Comparison of ENCODE assay signal across 16 cellular contexts in the genomic region with DNA sequence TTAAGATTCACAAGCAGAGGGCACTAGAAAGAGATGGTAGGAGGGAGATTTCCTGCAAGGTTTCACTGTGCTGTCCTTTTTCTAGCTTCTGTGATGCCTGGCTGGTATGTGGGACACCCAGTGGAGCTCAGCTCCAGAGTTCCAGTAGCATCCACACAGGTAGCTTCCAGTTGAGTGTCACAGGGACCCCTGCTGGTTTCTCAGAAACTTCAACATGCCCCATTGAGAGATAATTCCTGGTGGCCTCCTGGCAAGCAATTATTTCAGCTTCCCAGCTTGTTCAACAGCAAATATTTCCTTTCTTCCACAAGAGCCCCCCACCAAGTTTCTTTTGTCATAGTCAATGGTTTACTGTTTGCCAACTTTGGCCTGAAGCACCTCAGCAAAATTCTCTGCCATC.
DNase-seq lines count a peak whose midpoint lies in the region; ATAC-seq and TF ChIP-seq lines count a peak whose summit lies in the region.
"Had no signal": no experiment of that assay in that cellular context is flagged by ENCODE, and none has a peak within 500 bp of the region (broad histone marks: within the 10 kb centered on the region; RNA-seq: fewer than 3 reads in every experiment).

No MANE protein-coding gene starts in this region.

- H3K27ac ChIP-seq in SK-N-SH (ENCODE audit: low read depth in 2 of 2, low read length in 1 of 2) = no peak overlapping the region
- no peak overlapping the region for H3K27ac ChIP-seq in PC-9
- H3K27ac ChIP-seq: skin epidermis, vagina had no signal

- no peaks in the 10 kb centered on the region for H3K9me3 ChIP-seq in SK-N-SH
- H3K9me3 ChIP-seq in PC-9 (ENCODE audit: insufficient read depth, low read depth) = no peaks in the 10 kb centered on the region
- H3K9me3 ChIP-seq: vagina had no signal

- POLR2A ChIA-PET in SK-N-SH (lab: Yijun Ruan, JAX) = no interaction called here
- POLR2A ChIA-PET in PC-9 (lab: Charles Lee; ENCODE audit: unreplicated experiment) = no interaction called here

- no TSS peak for BruUV-seq in PC-9 (replicated peaks; lab: Mats Ljungman, UMichigan)

- no peaks in the 10 kb centered on the region for H3F3A ChIP-seq in SK-N-SH (replicated peaks; ENCODE audit: insufficient read depth)
- no peaks in the 10 kb centered on the region for H3F3A ChIP-seq in PC-9 (ENCODE audit: insufficient read depth, low read depth)

- no peaks in the 10 kb centered on the region for H3K79me2 ChIP-seq in SK-N-SH (ENCODE audit: insufficient read depth)
- no peaks in the 10 kb centered on the region for H3K79me2 ChIP-seq in PC-9 (ENCODE audit: low read depth)

- ATAC-seq in SK-N-SH treated with all-trans-retinoic acid at 6 μM for 48 hours = no peak
- no peak for ATAC-seq in HG03280 (IDR thresholded peaks at IDR 0.05; ENCODE audit: unreplicated experiment)

- H3K27me3 ChIP-seq in SK-N-SH (ENCODE audit: insufficient read depth) (no peaks in the 10 kb centered on the region), PC-9 (ENCODE audit: insufficient read depth, low read depth) (no peaks in the 10 kb centered on the region)
- H3K27me3 ChIP-seq: vagina had no signal

- CTCF ChIA-PET in SK-N-SH (lab: Yijun Ruan, JAX) = interaction anchor here (1.1 kb wide), 2 partner anchors 11 to 288 kb away, joined by 3 read pairs; no protein-coding TSS in a partner anchor
- CTCF ChIA-PET in PC-9 (lab: Charles Lee) = no interaction called here

- H3K9ac ChIP-seq in SK-N-SH = no peak overlapping the region

- no peaks in the 10 kb centered on the region for H3K9me2 ChIP-seq in SK-N-SH
- no peaks in the 10 kb centered on the region for H3K9me2 ChIP-seq in PC-9 (ENCODE audit: insufficient read depth)

- TF ChIP-seq CTCF in SK-N-SH (IDR thresholded peaks at IDR 0.05) (peak; percentile 18; the same call in 1 of the 2 replicates), PC-9 (conservative IDR thresholded peaks at IDR 0.05) (0 out of 2 replicates have a peak, but pooled peaks have one; percentile 31)

- intact Hi-C loops in PC-9 (cut with micrococcal nuclease; ENCODE audit: unreplicated experiment) = no loop called here

- H3K4me2 ChIP-seq in SK-N-SH (no peak overlapping the region), PC-9 (no peak overlapping the region)

- H3K36me3 ChIP-seq in SK-N-SH (replicated peaks in 1 of 2; ENCODE audit: control insufficient read depth in 1 of 2, insufficient read depth in 2 of 2, low read length in 1 of 2) = no peaks in the 10 kb centered on the region
- H3K36me3 ChIP-seq in PC-9 (ENCODE audit: low read depth) = no peaks in the 10 kb centered on the region
- H3K36me3 ChIP-seq: vagina had no signal

- H2AFZ ChIP-seq in SK-N-SH (ENCODE audit: low read depth) (no peak overlapping the region), PC-9 (no peak overlapping the region)

- TF ChIP-seq EP300 in SK-N-SH (IDR thresholded peaks at IDR 0.05; ENCODE audit: borderline replicate concordance in 1 of 2, low read depth in 1 of 2, low read length in 1 of 2) = no peak

- peaks cover 0 to 4% of the 10 kb centered on the region in 2 experiments; a peak in 1 of 4 replicates for H3K4me1 ChIP-seq in SK-N-SH (ENCODE audit: control insufficient read depth in 1 of 2, insufficient read depth in 2 of 2, low read depth in 1 of 2, low read length in 1 of 2)
- no peaks in the 10 kb centered on the region for H3K4me1 ChIP-seq in PC-9 (replicated peaks; ENCODE audit: insufficient read depth)
- H3K4me1 ChIP-seq: vagina had no signal

- no peak for DNase-seq in SK-N-SH
- DNase-seq in PC-9 = no peak
- peak; percentile 21 for DNase-seq in iPS-NIHi7 (ENCODE audit: extremely low spot score)
- DNase-seq in T-helper 1 cell = no peak
- DNase-seq in SW480 (ENCODE audit: low spot score) = no peak
- DNase-seq in stimulated activated CD4-positive, alpha-beta T cell treated with anti-CD3 and anti-CD28 coated beads, Interleukin-4, amount 100 ng/mL, for 24 hours = no peak
- DNase-seq: ACHN; activated B cell treated with CpG ODN at 0.5 μM for 24 hours; activated naive CD4-positive, alpha-beta T cell treated with anti-CD3 and anti-CD28 coated beads, Interleukin-2, amount 10 ng/mL, durations not matched to agents 7 days and 5 days; foreskin melanocyte; HFFc6; NCI-H2227 treated with DMSO at 0.1 percent for 48 hours had no signal

- H3K4me3 ChIP-seq in SK-N-SH (ENCODE audit: low read depth in 2 of 2, low read length in 1 of 2) (no peak overlapping the region), PC-9 (no peak overlapping the region)
- H3K4me3 ChIP-seq: skin epidermis, vagina had no signal

- H4K20me1 ChIP-seq in SK-N-SH (ENCODE audit: insufficient read depth) (no peaks in the 10 kb centered on the region), PC-9 (ENCODE audit: insufficient read depth) (no peaks in the 10 kb centered on the region)

- peak; percentile 36 for TF ChIP-seq RAD21 in SK-N-SH (IDR thresholded peaks at IDR 0.05; ENCODE audit: low read length)

TF ChIP-seq in SK-N-SH, 30 proteins besides CTCF, POLR2A, EP300 and RAD21:
- TF ChIP-seq NFIC (IDR thresholded peaks at IDR 0.05; ENCODE audit: borderline replicate concordance) (no peak), MEF2A (IDR thresholded peaks at IDR 0.05; ENCODE audit: borderline replicate concordance, low read depth) (no peak)

TF ChIP-seq in SK-N-SH treated with all-trans-retinoic acid at 6 μM for 48 hours, 23 proteins besides CTCF, POLR2A, EP300 and RAD21:
- TF ChIP-seq ARNTL (CRISPR knock-in tag; IDR thresholded peaks at IDR 0.05; ENCODE audit: borderline replicate concordance, low read depth) (no peak), ZFP3 (CRISPR knock-in tag; IDR thresholded peaks at IDR 0.05) (no peak), GLIS3 (CRISPR knock-in tag; IDR thresholded peaks at IDR 0.05) (no peak), ZFP30 (CRISPR knock-in tag; IDR thresholded peaks at IDR 0.05) (no peak), TOX (CRISPR knock-in tag; IDR thresholded peaks at IDR 0.05; ENCODE audit: borderline replicate concordance) (no peak)
